In the genomic region with DNA sequence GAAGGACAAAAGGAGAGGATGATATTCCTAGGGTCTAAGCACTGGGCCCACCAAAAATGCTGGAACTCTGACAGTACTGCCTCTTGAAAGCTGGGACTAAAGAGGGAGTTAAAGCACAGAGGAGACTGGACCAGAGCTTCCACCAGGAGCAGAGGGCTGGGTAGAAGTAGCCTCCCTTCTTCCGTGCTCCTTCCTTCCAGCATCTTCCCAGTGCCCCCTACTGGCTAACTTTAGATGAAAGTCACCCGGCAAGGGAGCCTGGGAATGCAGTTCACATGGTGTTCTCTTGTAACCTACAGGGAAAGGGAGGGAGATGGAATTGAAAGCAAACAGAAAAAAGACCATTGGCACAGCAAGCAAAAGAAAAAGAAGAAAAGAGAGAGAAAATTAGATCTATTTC, we compare ENCODE assay signal across 8 cellular contexts.
DNase-seq lines count a peak whose midpoint lies in the region; ATAC-seq and TF ChIP-seq lines count a peak whose summit lies in the region.

No MANE protein-coding gene starts in this region.

- no peaks in the 10 kb centered on the region for H3K79me2 ChIP-seq in parathyroid adenoma

- H3K4me1 ChIP-seq in parathyroid adenoma = peaks cover 7% of the 10 kb centered on the region

- H3K9ac ChIP-seq in parathyroid adenoma = no peak overlapping the region

- H3K27me3 ChIP-seq in parathyroid adenoma (ENCODE audit: control insufficient read depth, insufficient read depth, low read length) = no peaks in the 10 kb centered on the region

- H3K4me3 ChIP-seq in fibroblast of mammary gland (ENCODE audit: control insufficient read depth, low read depth, low read length) = no peak overlapping the region
- no peak overlapping the region for H3K4me3 ChIP-seq in parathyroid adenoma (ENCODE audit: low read depth, low read length)

- H3K27ac ChIP-seq in parathyroid adenoma = no peak overlapping the region

- H3K9me3 ChIP-seq in parathyroid adenoma (ENCODE audit: control insufficient read depth, low read length) = no peaks in the 10 kb centered on the region

- TF ChIP-seq CTCF in GM12874 (IDR thresholded peaks at IDR 0.05; ENCODE audit: insufficient read depth, low read depth, low read length) (peak; percentile 69), fibroblast of mammary gland (conservative IDR thresholded peaks at IDR 0.05; ENCODE audit: control insufficient read depth, insufficient read depth, low read depth, low read length) (peak; percentile 90), parathyroid adenoma (IDR thresholded peaks at IDR 0.05) (peak; percentile 74)

- H3K36me3 ChIP-seq in parathyroid adenoma (ENCODE audit: control insufficient read depth, insufficient read depth, low read length) = no peaks in the 10 kb centered on the region

- H2AFZ ChIP-seq in parathyroid adenoma = no peak overlapping the region

- peak; percentile 72 for ATAC-seq in HG03025 (IDR thresholded peaks at IDR 0.05; ENCODE audit: low FRiP score, unreplicated experiment)
- ATAC-seq in GM21360 (IDR thresholded peaks at IDR 0.05; ENCODE audit: unreplicated experiment) = no peak

- DNase-seq in AG08395 (ENCODE audit: low spot score) (peak; percentile 63), RKO (ENCODE audit: low spot score) (peak; percentile 17), fibroblast of mammary gland (ENCODE audit: low read depth) (peak; percentile 79), DMS79 (lab: John Stamatoyannopoulos, UW) (no peak)

- no peak overlapping the region for H3K4me2 ChIP-seq in parathyroid adenoma (ENCODE audit: low read length)
